14 cellular contexts compared by ENCODE assay signal in the genomic region with DNA sequence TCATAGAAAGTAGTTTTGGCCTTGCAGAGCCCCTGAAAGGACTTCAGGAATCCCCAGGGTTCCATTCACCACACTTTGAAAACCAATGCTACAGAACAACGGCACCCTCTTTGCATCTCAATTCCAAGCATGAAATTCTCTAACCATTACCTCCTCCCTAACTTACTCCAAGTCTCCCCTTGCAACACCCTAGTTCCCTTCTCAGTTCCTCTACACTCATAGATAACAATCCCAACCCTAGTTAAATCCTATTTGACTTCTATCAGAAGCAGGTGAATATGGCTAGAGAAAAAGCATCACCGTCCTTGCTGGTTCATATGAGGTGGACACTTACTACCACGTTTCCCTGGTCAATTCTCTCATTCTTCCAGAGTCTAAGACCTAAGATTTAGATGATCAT. TPM values are rescaled to one million over a fixed set of nuclear protein-coding genes. Genes with fewer than 3 reads are reported as not detected.
DNase-seq lines count a peak whose midpoint lies in the region; ATAC-seq, FAIRE-seq and TF ChIP-seq lines count a peak whose summit lies in the region.
"Had no signal": no experiment of that assay in that cellular context is flagged by ENCODE, and none has a peak within 500 bp of the region (broad histone marks: within the 10 kb centered on the region; RNA-seq: fewer than 3 reads in every experiment).

No MANE protein-coding gene starts in this region.

- SMC1A ChIA-PET in GM12878 (lab: Charles Lee; ENCODE audit: uncharacterized antibody, unreplicated experiment): interaction anchor here (1.6 to 2.1 kb wide), 3 partner anchors 12 to 157 kb away, joined by 4 to 10 read pairs (median 6); no protein-coding TSS in a partner anchor

- intact Hi-C loops in HepG2 (cut with micrococcal nuclease; ENCODE audit: unreplicated experiment) (no loop called here), right lobe of liver (cut with DNase I) (no loop called here), GM12878 (cut with micrococcal nuclease; ENCODE audit: unreplicated experiment) (loop anchor here (5.0 kb wide), 2 partner anchors 215 to 640 kb away; no protein-coding TSS in a partner anchor)
- intact Hi-C loops in activated T-helper 2 cell treated with anti-CD3 and anti-CD28 coated beads, Interferon-gamma antibody, Interleukin-2, Interleukin-4, amounts not matched to agents 10 μg/mL and 5 μg/mL and 100 μg/mL, durations not matched to agents 14 hours and 24 hours and 36 hours (cut with micrococcal nuclease): no loop called here

- H3K36me3 Mint-ChIP-seq in T-cell: peaks cover 19% of the 10 kb centered on the region
- peaks cover 33% of the 10 kb centered on the region for H3K36me3 Mint-ChIP-seq in activated T-helper 2 cell treated with anti-CD3 and anti-CD28 coated beads, Interferon-gamma antibody, Interleukin-2, Interleukin-4, amounts not matched to agents 10 μg/mL and 5 μg/mL and 100 μg/mL, durations not matched to agents 14 hours and 24 hours and 36 hours (ENCODE audit: low read depth)

- no peak overlapping the region for H3K4me3 Mint-ChIP-seq in T-cell
- no peak overlapping the region for H3K4me3 Mint-ChIP-seq in activated T-helper 2 cell treated with anti-CD3 and anti-CD28 coated beads, Interferon-gamma antibody, Interleukin-2, Interleukin-4, amounts not matched to agents 10 μg/mL and 5 μg/mL and 100 μg/mL, durations not matched to agents 14 hours and 24 hours and 36 hours (ENCODE audit: low read depth)

- no TSS peak for BruUV-seq in HepG2 (replicated peaks; lab: Mats Ljungman, UMichigan)
- BruUV-seq in GM12878 (replicated peaks; lab: Mats Ljungman, UMichigan): no TSS peak

- no peak for DNase-seq in HepG2 (ENCODE audit: low spot score)
- DNase-seq in right lobe of liver: no peak
- DNase-seq in GM12878 (ENCODE audit: low read depth, low spot score): no peak
- DNase-seq in lung (ENCODE audit: low spot score): no peak
- no peak for DNase-seq in ACHN
- no peak for DNase-seq in T-cell
- DNase-seq in activated T-helper 2 cell treated with anti-CD3 and anti-CD28 coated beads, Interferon-gamma antibody, Interleukin-2, Interleukin-4, amounts not matched to agents 10 μg/mL and 5 μg/mL and 100 μg/mL, durations not matched to agents 14 hours and 24 hours and 36 hours (ENCODE audit: low spot score): no peak
- DNase-seq: GOT3; midbrain; NCI-H345; stimulated activated CD4-positive, alpha-beta T cell treated with anti-CD3 and anti-CD28 coated beads, Interleukin-2, amount 100 ng/mL, for 24 hours; T-helper 9 cell had no signal

- peak overlapping the region; percentile 85 for H3K4me2 ChIP-seq in HepG2 (ENCODE audit: low read depth, low read length)
- H3K4me2 ChIP-seq in GM12878 (ENCODE audit: control insufficient read depth, insufficient read depth): peak overlapping the region; percentile 89

- RAD21 ChIA-PET in GM12878 (lab: Charles Lee; ENCODE audit: unreplicated experiment): no interaction called here

- H3K9me3 Mint-ChIP-seq in T-cell: no peaks in the 10 kb centered on the region
- no peaks in the 10 kb centered on the region for H3K9me3 Mint-ChIP-seq in activated T-helper 2 cell treated with anti-CD3 and anti-CD28 coated beads, Interferon-gamma antibody, Interleukin-2, Interleukin-4, amounts not matched to agents 10 μg/mL and 5 μg/mL and 100 μg/mL, durations not matched to agents 14 hours and 24 hours and 36 hours

- ATAC-seq in HepG2: no peak
- ATAC-seq in right lobe of liver: no peak
- ATAC-seq in GM12878: no peak
- no peak for ATAC-seq in lung (ENCODE audit: insufficient read depth, low FRiP score)
- no peak for ATAC-seq in T-cell (replicated peaks in 1 of 4)
- no peak for ATAC-seq in HG03378 (IDR thresholded peaks at IDR 0.05; ENCODE audit: unreplicated experiment)

- H3K27me3 Mint-ChIP-seq in T-cell: no peaks in the 10 kb centered on the region
- no peaks in the 10 kb centered on the region for H3K27me3 Mint-ChIP-seq in activated T-helper 2 cell treated with anti-CD3 and anti-CD28 coated beads, Interferon-gamma antibody, Interleukin-2, Interleukin-4, amounts not matched to agents 10 μg/mL and 5 μg/mL and 100 μg/mL, durations not matched to agents 14 hours and 24 hours and 36 hours (ENCODE audit: low read depth)

- H3K4me1 ChIP-seq in HepG2 (ENCODE audit: insufficient read depth, low read length) (peaks cover 58% of the 10 kb centered on the region), right lobe of liver (peaks cover 0 to 29% (median 10%) of the 10 kb centered on the region in 4 donors), GM12878 (ENCODE audit: control insufficient read depth, insufficient read depth, low read length) (no peaks in the 10 kb centered on the region), lung (ENCODE audit: control insufficient read depth in 2 of 2, insufficient read depth in 2 of 2, low read length in 2 of 2) (peaks cover 1 to 26% of the 10 kb centered on the region in 2 donors)

- 92% methylated on average over 3 of the region's 3 CpGs for WGBS in HepG2 (ENCODE audit: low lambda C conversion rate)
- 37% methylated on average over 3 of the region's 3 CpGs for WGBS in right lobe of liver (ENCODE audit: insufficient coverage, low coverage, low lambda C conversion rate, missing lambda C conversion rate)
- 65% methylated on average over 3 of the region's 3 CpGs for WGBS in GM12878 (ENCODE audit: insufficient coverage, insufficient replicate concordance, low lambda C conversion rate, missing lambda C conversion rate)
- 38 to 50% methylated on average over 3 of the region's 3 CpGs for WGBS in lung, 2 donors

- H3K27ac ChIP-seq in HepG2 (ENCODE audit: extremely low read length, insufficient read depth, low read length): no peak overlapping the region
- H3K27ac ChIP-seq in right lobe of liver: peak overlapping the region in 1 of 3 donors; percentile 31
- peak overlapping the region; percentile 60 for H3K27ac ChIP-seq in GM12878 (ENCODE audit: control insufficient read depth, insufficient read depth)
- H3K27ac ChIP-seq in lung (ENCODE audit: low read depth in 1 of 2, low read length in 1 of 2): peak overlapping the region; percentile 40 to 59

- TF ChIP-seq EP300 in HepG2 (IDR thresholded peaks at IDR 0.05; ENCODE audit: low read depth in 2 of 2, low read length in 2 of 2) (no peak), HepG2 (CRISPR knock-in tag; IDR thresholded peaks at IDR 0.05; ENCODE audit: borderline replicate concordance) (no peak), GM12878 (IDR thresholded peaks at IDR 0.05; ENCODE audit: borderline replicate concordance in 1 of 2, control insufficient read depth in 1 of 2, low read depth in 2 of 2, low read length in 2 of 2) (no peak)

- H3K27ac Mint-ChIP-seq in T-cell: no peak overlapping the region
- H3K27ac Mint-ChIP-seq in activated T-helper 2 cell treated with anti-CD3 and anti-CD28 coated beads, Interferon-gamma antibody, Interleukin-2, Interleukin-4, amounts not matched to agents 10 μg/mL and 5 μg/mL and 100 μg/mL, durations not matched to agents 14 hours and 24 hours and 36 hours: no peak overlapping the region

- peaks cover 62% of the 10 kb centered on the region for H3K79me2 ChIP-seq in HepG2 (ENCODE audit: insufficient read depth, low read length)
- peaks cover 70% of the 10 kb centered on the region for H3K79me2 ChIP-seq in GM12878 (ENCODE audit: control insufficient read depth, insufficient read depth, low read length)

- H3K36me3 ChIP-seq in HepG2 (replicated peaks in 1 of 2; ENCODE audit: control insufficient read depth in 1 of 2, insufficient read depth in 2 of 2, low read length in 2 of 2) (no peaks in the 10 kb centered on the region; a peak in 1 of 5 replicates), right lobe of liver (peaks cover 0 to 14% (median 0%) of the 10 kb centered on the region in 4 donors), GM12878 (ENCODE audit: control insufficient read depth in 2 of 2, insufficient read depth in 2 of 2, low read length in 1 of 2) (no peaks in the 10 kb centered on the region), lung (ENCODE audit: control insufficient read depth in 2 of 2, insufficient read depth in 2 of 2, low read length in 2 of 2) (peaks cover 0 to 5% of the 10 kb centered on the region in 2 donors)

- peak overlapping the region; percentile 11; the same call in 1 of the 2 replicates for H3K9ac ChIP-seq in HepG2 (ENCODE audit: insufficient read depth, low read depth, low read length)
- no peak overlapping the region; the same call in 1 of the 2 replicates for H3K9ac ChIP-seq in GM12878 (ENCODE audit: control insufficient read depth, insufficient read depth, low read length)

- TF ChIP-seq CTCF in HepG2 (CRISPR knock-in tag; IDR thresholded peaks at IDR 0.05): no peak
- no peak for TF ChIP-seq CTCF in right lobe of liver (IDR thresholded peaks at IDR 0.05)
- TF ChIP-seq CTCF in GM12878 (IDR thresholded peaks at IDR 0.05 in 2 of 3, conservative IDR thresholded peaks at IDR 0.05 in 1 of 3; ENCODE audit: control insufficient read depth in 2 of 3, extremely low read depth in 1 of 3, insufficient read depth in 1 of 3, low read depth in 3 of 3, low read length in 3 of 3): no peak
- TF ChIP-seq CTCF in lung (IDR thresholded peaks at IDR 0.05; ENCODE audit: control extremely low read depth, extremely low read depth): no peak

- H3K4me1 Mint-ChIP-seq in T-cell: peaks cover 20 to 54% (median 50%) of the 10 kb centered on the region in 3 donors
- H3K4me1 Mint-ChIP-seq in activated T-helper 2 cell treated with anti-CD3 and anti-CD28 coated beads, Interferon-gamma antibody, Interleukin-2, Interleukin-4, amounts not matched to agents 10 μg/mL and 5 μg/mL and 100 μg/mL, durations not matched to agents 14 hours and 24 hours and 36 hours (ENCODE audit: low read depth): peaks cover 36% of the 10 kb centered on the region

- H3K27me3 ChIP-seq in HepG2 (ENCODE audit: control insufficient read depth in 1 of 2, insufficient read depth in 2 of 2, low read length in 2 of 2) (no peaks in the 10 kb centered on the region; a peak in 1 of 5 replicates), right lobe of liver (no peaks in the 10 kb centered on the region), GM12878 (replicated peaks in 1 of 2; ENCODE audit: control insufficient read depth in 2 of 2, insufficient read depth in 2 of 2, low read length in 1 of 2) (no peaks in the 10 kb centered on the region), lung (ENCODE audit: control insufficient read depth, insufficient read depth) (no peaks in the 10 kb centered on the region)
- H3K27me3 ChIP-seq: vagina had no signal

- POLR2A ChIA-PET in HepG2 (lab: Yijun Ruan, JAX) (no interaction called here), GM12878 (lab: Charles Lee) (interaction anchor here (0.6 kb wide), 1 partner anchor 11 kb away, joined by 4 read pairs; no protein-coding TSS in a partner anchor), T-cell (lab: Charles Lee) (interaction anchor here (0.6 to 0.7 kb wide), 2 partner anchors 20 to 426 kb away, joined by 3 to 5 read pairs; no protein-coding TSS in a partner anchor)

- in situ Hi-C loops in HepG2 (cut with HindIII; ENCODE audit: extremely low pct_ligation_motif_present, low pct_unique_long_range_greater_than_20kb): no loop called here
- in situ Hi-C loops in GM12878 (cut with MboI): no loop called here
- in situ Hi-C loops in ACHN (cut with HindIII; ENCODE audit: low pct_ligation_motif_present, low pct_unique_long_range_greater_than_20kb, low sequenced_read_pairs): no loop called here

- H2AFZ ChIP-seq in HepG2 (ENCODE audit: low read length) (no peak overlapping the region), GM12878 (ENCODE audit: control insufficient read depth, low read depth, low read length) (no peak overlapping the region)

- no peaks in the 10 kb centered on the region for H4K20me1 ChIP-seq in HepG2 (ENCODE audit: insufficient read depth, low read length)
- H4K20me1 ChIP-seq in GM12878 (ENCODE audit: control insufficient read depth, insufficient read depth): no peaks in the 10 kb centered on the region

- CTCF ChIA-PET in HepG2 (lab: Yijun Ruan, JAX; ENCODE audit: low intra/inter-chr PET ratio, low total read pairs): no interaction called here
- CTCF ChIA-PET in GM12878 (lab: Yijun Ruan, JAX): interaction anchor here (0.9 to 1.8 kb wide), 2 partner anchors 20 kb away, joined by 3 to 8 read pairs; no protein-coding TSS in a partner anchor
- CTCF ChIA-PET in T-cell (lab: Charles Lee): no interaction called here

- TF ChIP-seq RAD21 in HepG2 (CRISPR knock-in tag; IDR thresholded peaks at IDR 0.05): no peak
- no peak for TF ChIP-seq RAD21 in GM12878 (IDR thresholded peaks at IDR 0.05; ENCODE audit: insufficient read depth, low read depth, low read length)

- no peaks in the 10 kb centered on the region for H3K9me3 ChIP-seq in HepG2 (ENCODE audit: low read length)
- H3K9me3 ChIP-seq in right lobe of liver: no peaks in the 10 kb centered on the region
- peaks cover 6% of the 10 kb centered on the region for H3K9me3 ChIP-seq in GM12878 (replicated peaks; ENCODE audit: control insufficient read depth, insufficient read depth, low read length)
- no peaks in the 10 kb centered on the region for H3K9me3 ChIP-seq in lung (ENCODE audit: control insufficient read depth in 2 of 2, insufficient read depth in 1 of 2, low read length in 1 of 2)
- H3K9me3 ChIP-seq: vagina had no signal

- H3K4me3 ChIP-seq in HepG2 (replicated peaks in 1 of 3; ENCODE audit: insufficient read depth in 1 of 3, low read depth in 2 of 3, low read length in 3 of 3) (peak overlapping the region in 2 of 3 experiments; percentile 22 to 81; a peak in 3 of 6 replicates), right lobe of liver (no peak overlapping the region), GM12878 (peak overlapping the region; percentile 98), lung (no peak overlapping the region)

- no peak for TF ChIP-seq POLR2A in HepG2 (IDR thresholded peaks at IDR 0.05; ENCODE audit: insufficient read depth in 1 of 2, low read depth in 2 of 2, low read length in 2 of 2)
- TF ChIP-seq POLR2A in right lobe of liver (IDR thresholded peaks at IDR 0.05): no peak
- no peak for TF ChIP-seq POLR2A in GM12878 (IDR thresholded peaks at IDR 0.05; ENCODE audit: low read depth, low read length)

- FAIRE-seq in HepG2 (lab: Jason Lieb, UNC) (no peak), GM12878 (lab: Jason Lieb, UNC) (no peak)

RNA-seq across cellular contexts. Expression of gene RCHY1, which starts 2.4 kb away (rescaled TPM):
- total RNA-seq in HepG2 (2016; rRNA removed; fragmentation: Illumina TruSeq; extraction: Trizol) (30.5 and 42.6 TPM in 2 replicates), right lobe of liver (10 to 100 TPM in 5 of 6 experiments, 1 to 10 TPM in 1; 8.6 to 19.3 (median 14.0) TPM), GM12878 (2014; rRNA removed) (12.0 and 17.7 TPM in 2 replicates), GM12878 (2014; rRNA removed; fragmentation: Illumina TruSeq; extraction: Trizol) (12.9 and 16.0 TPM in 2 replicates), GM12878 (2021) (24.3 and 27.7 TPM in 2 replicates), lung (10 to 100 TPM; 27.0 to 35.9 TPM), T-cell (10 to 100 TPM; 28.3 to 33.8 (median 30.3) TPM)
- 8.6 and 10.4 TPM in 2 replicates for total RNA-seq in HepG2 (2016; cell fraction: cytosol; rRNA removed; fragmentation: Illumina TruSeq; extraction: Trizol; ENCODE audit: low read depth)
- total RNA-seq in HepG2 (2016; cell fraction: insoluble cytoplasmic fraction; rRNA removed; fragmentation: Illumina TruSeq; extraction: Trizol): 29.9 and 42.5 TPM in 2 replicates
- total RNA-seq in HepG2 (2016; cell fraction: membrane; rRNA removed; fragmentation: Illumina TruSeq; extraction: Trizol): 18.6 and 21.8 TPM in 2 replicates
- 18.1 and 19.9 TPM in 2 replicates for total RNA-seq in HepG2 (2016; cell fraction: nucleus; rRNA removed; fragmentation: Illumina TruSeq; extraction: Trizol)
- polyA plus RNA-seq in HepG2 (2011; rRNA removed) (14.6 and 19.9 TPM in 2 replicates), GM12878 (2011; rRNA removed) (50.6 and 68.0 TPM in 2 replicates), GM12878 (2014; fragmentation: Illumina TruSeq; extraction: Trizol) (26.9 and 34.3 TPM in 2 replicates), GM12878 (2014; fragmentation: Nextera tagmentation; extraction: Ambion mirVana) (10 to 100 TPM; 19.9 to 25.0 TPM), GM12878 (2014; rRNA removed) (17.6 and 23.9 TPM in 2 replicates), GM12878 (2016; fragmentation: Nextera tagmentation; extraction: Ambion mirVana) (10 to 100 TPM; 35.6 to 39.5 TPM), lung (10 to 100 TPM; 11.3 to 27.5 TPM)
- polyA plus RNA-seq in HepG2 (2011; cell fraction: cytosol; rRNA removed): 9.2 and 15.7 TPM in 2 replicates
- polyA plus RNA-seq in HepG2 (2011; cell fraction: nucleus; rRNA removed): 5.9 and 8.6 TPM in 2 replicates
- polyA plus RNA-seq in HepG2 (2012): 22.4 and 27.0 TPM in 2 replicates
- polyA plus RNA-seq in HepG2 (2016; cell fraction: cytosol; fragmentation: Illumina TruSeq; extraction: Trizol; ENCODE audit: low read depth): 10.5 and 12.8 TPM in 2 replicates
- 41.6 and 44.8 TPM in 2 replicates for polyA plus RNA-seq in HepG2 (2016; cell fraction: insoluble cytoplasmic fraction; fragmentation: Illumina TruSeq; extraction: Trizol; ENCODE audit: low read depth)
- polyA plus RNA-seq in HepG2 (2016; cell fraction: membrane; fragmentation: Illumina TruSeq; extraction: Trizol; ENCODE audit: low read depth): 17.8 and 18.6 TPM in 2 replicates
- 23.2 and 25.5 TPM in 2 replicates for polyA plus RNA-seq in HepG2 (2016; cell fraction: nucleus; fragmentation: Illumina TruSeq; extraction: Trizol; ENCODE audit: insufficient read depth, low read depth)
- 4.7 and 5.4 TPM in 2 replicates for polyA minus RNA-seq in HepG2 (2011; rRNA and poly(A)+ RNA removed; ENCODE audit: low replicate concordance)
- 5.6 and 8.5 TPM in 2 replicates for polyA minus RNA-seq in HepG2 (2011; cell fraction: cytosol; rRNA and poly(A)+ RNA removed)
- 28.8 and 29.8 TPM in 2 replicates for polyA minus RNA-seq in HepG2 (2011; cell fraction: nucleus; rRNA and poly(A)+ RNA removed)
- 37.9 and 41.3 TPM in 2 replicates for total RNA-seq in GM12878 (2013; cell fraction: nucleolus; rRNA removed)
- 50.2 TPM for polyA plus RNA-seq in GM12878 (2011; ENCODE audit: low read depth)
- 15.4 and 20.1 TPM in 2 replicates for polyA plus RNA-seq in GM12878 (2011; cell fraction: cytosol; rRNA removed)
- 17.0 and 22.5 TPM in 2 replicates for polyA plus RNA-seq in GM12878 (2011; cell fraction: nucleus; rRNA removed)
- 33.6 and 34.2 TPM in 2 replicates for polyA plus RNA-seq in GM12878 (2012)
- 19.4 and 35.3 TPM in 2 replicates for polyA minus RNA-seq in GM12878 (2011; rRNA and poly(A)+ RNA removed)
- 7.6 and 10.3 TPM in 2 replicates for polyA minus RNA-seq in GM12878 (2011; cell fraction: cytosol; rRNA and poly(A)+ RNA removed)
- 15.4 and 21.4 TPM in 2 replicates for polyA minus RNA-seq in GM12878 (2011; cell fraction: nucleus; rRNA and poly(A)+ RNA removed)
- 22.9 and 25.4 TPM in 2 replicates for total RNA-seq in activated T-helper 2 cell treated with anti-CD3 and anti-CD28 coated beads, Interferon-gamma antibody, Interleukin-2, Interleukin-4, amounts not matched to agents 10 μg/mL and 5 μg/mL and 100 μg/mL, durations not matched to agents 14 hours and 24 hours and 36 hours

RNA-seq across cellular contexts. Expression of gene THAP6, which starts 2.4 kb away (rescaled TPM):
- total RNA-seq in HepG2 (2016; rRNA removed; fragmentation: Illumina TruSeq; extraction: Trizol): 9.3 and 10.6 TPM in 2 replicates
- 1.7 and 1.8 TPM in 2 replicates for total RNA-seq in HepG2 (2016; cell fraction: cytosol; rRNA removed; fragmentation: Illumina TruSeq; extraction: Trizol; ENCODE audit: low read depth)
- 8.6 and 13.2 TPM in 2 replicates for total RNA-seq in HepG2 (2016; cell fraction: insoluble cytoplasmic fraction; rRNA removed; fragmentation: Illumina TruSeq; extraction: Trizol)
- 5.3 and 6.3 TPM in 2 replicates for total RNA-seq in HepG2 (2016; cell fraction: membrane; rRNA removed; fragmentation: Illumina TruSeq; extraction: Trizol)
- 17.5 and 22.6 TPM in 2 replicates for total RNA-seq in HepG2 (2016; cell fraction: nucleus; rRNA removed; fragmentation: Illumina TruSeq; extraction: Trizol)
- polyA plus RNA-seq in HepG2 (2011; rRNA removed): 14.4 and 14.7 TPM in 2 replicates
- polyA plus RNA-seq in HepG2 (2011; cell fraction: cytosol; rRNA removed): 3.2 and 3.9 TPM in 2 replicates
- polyA plus RNA-seq in HepG2 (2011; cell fraction: nucleus; rRNA removed): 20.7 and 26.6 TPM in 2 replicates
- polyA plus RNA-seq in HepG2 (2012): 8.7 and 8.8 TPM in 2 replicates
- 1.7 and 1.9 TPM in 2 replicates for polyA plus RNA-seq in HepG2 (2016; cell fraction: cytosol; fragmentation: Illumina TruSeq; extraction: Trizol; ENCODE audit: low read depth)
- 7.0 and 7.6 TPM in 2 replicates for polyA plus RNA-seq in HepG2 (2016; cell fraction: insoluble cytoplasmic fraction; fragmentation: Illumina TruSeq; extraction: Trizol; ENCODE audit: low read depth)
- polyA plus RNA-seq in HepG2 (2016; cell fraction: membrane; fragmentation: Illumina TruSeq; extraction: Trizol; ENCODE audit: low read depth): 3.2 and 3.3 TPM in 2 replicates
- polyA plus RNA-seq in HepG2 (2016; cell fraction: nucleus; fragmentation: Illumina TruSeq; extraction: Trizol; ENCODE audit: insufficient read depth, low read depth): 19.8 and 22.2 TPM in 2 replicates
- 6.8 and 8.8 TPM in 2 replicates for polyA minus RNA-seq in HepG2 (2011; rRNA and poly(A)+ RNA removed; ENCODE audit: low replicate concordance)
- polyA minus RNA-seq in HepG2 (2011; cell fraction: cytosol; rRNA and poly(A)+ RNA removed): 5.9 and 6.3 TPM in 2 replicates
- polyA minus RNA-seq in HepG2 (2011; cell fraction: nucleus; rRNA and poly(A)+ RNA removed): 49.4 and 58.6 TPM in 2 replicates
- 10 to 100 TPM in 3 of 6 experiments, 1 to 10 TPM in 3; 6.8 to 11.5 (median 10.0) TPM for total RNA-seq in right lobe of liver
- 84.5 and 84.9 TPM in 2 replicates for total RNA-seq in GM12878 (2013; cell fraction: nucleolus; rRNA removed)
- total RNA-seq in GM12878 (2014; rRNA removed): 12.0 and 12.9 TPM in 2 replicates
- 12.7 and 14.1 TPM in 2 replicates for total RNA-seq in GM12878 (2014; rRNA removed; fragmentation: Illumina TruSeq; extraction: Trizol)
- 9.8 and 10.3 TPM in 2 replicates for total RNA-seq in GM12878 (2021)
- polyA plus RNA-seq in GM12878 (2011; ENCODE audit: low read depth): 5.1 TPM
- 21.9 and 32.0 TPM in 2 replicates for polyA plus RNA-seq in GM12878 (2011; rRNA removed)
- 8.3 and 8.8 TPM in 2 replicates for polyA plus RNA-seq in GM12878 (2011; cell fraction: cytosol; rRNA removed)
- 26.4 and 27.3 TPM in 2 replicates for polyA plus RNA-seq in GM12878 (2011; cell fraction: nucleus; rRNA removed)
- polyA plus RNA-seq in GM12878 (2012): 6.7 and 7.5 TPM in 2 replicates
- polyA plus RNA-seq in GM12878 (2014; fragmentation: Illumina TruSeq; extraction: Trizol): 14.3 and 20.6 TPM in 2 replicates
- 1 to 10 TPM; 8.9 to 9.4 TPM for polyA plus RNA-seq in GM12878 (2014; fragmentation: Nextera tagmentation; extraction: Ambion mirVana)
- 11.5 and 11.6 TPM in 2 replicates for polyA plus RNA-seq in GM12878 (2014; rRNA removed)
- 10 to 100 TPM; 14.1 to 17.1 TPM for polyA plus RNA-seq in GM12878 (2016; fragmentation: Nextera tagmentation; extraction: Ambion mirVana)
- 14.9 and 16.9 TPM in 2 replicates for polyA minus RNA-seq in GM12878 (2011; rRNA and poly(A)+ RNA removed)
- 5.2 and 7.0 TPM in 2 replicates for polyA minus RNA-seq in GM12878 (2011; cell fraction: cytosol; rRNA and poly(A)+ RNA removed)
- polyA minus RNA-seq in GM12878 (2011; cell fraction: nucleus; rRNA and poly(A)+ RNA removed): 27.4 and 42.1 TPM in 2 replicates
- 10 to 100 TPM; 20.1 to 32.8 TPM for total RNA-seq in lung
- 1 to 10 TPM; 4.4 to 5.9 TPM for polyA plus RNA-seq in lung
- total RNA-seq in T-cell: 10 to 100 TPM; 24.4 to 35.5 (median 29.6) TPM
- total RNA-seq in activated T-helper 2 cell treated with anti-CD3 and anti-CD28 coated beads, Interferon-gamma antibody, Interleukin-2, Interleukin-4, amounts not matched to agents 10 μg/mL and 5 μg/mL and 100 μg/mL, durations not matched to agents 14 hours and 24 hours and 36 hours: 17.6 and 18.4 TPM in 2 replicates

RNA-seq across cellular contexts. Expression of gene ODAPH, which starts 44.0 kb away (rescaled TPM):
- total RNA-seq in HepG2 (2016; rRNA removed; fragmentation: Illumina TruSeq; extraction: Trizol): not detected in 2 replicates
- total RNA-seq in HepG2 (2016; cell fraction: cytosol; rRNA removed; fragmentation: Illumina TruSeq; extraction: Trizol; ENCODE audit: low read depth): not detected in 2 replicates
- total RNA-seq in HepG2 (2016; cell fraction: insoluble cytoplasmic fraction; rRNA removed; fragmentation: Illumina TruSeq; extraction: Trizol): not detected in 2 replicates
- not detected in 2 replicates for total RNA-seq in HepG2 (2016; cell fraction: membrane; rRNA removed; fragmentation: Illumina TruSeq; extraction: Trizol)
- total RNA-seq in HepG2 (2016; cell fraction: nucleus; rRNA removed; fragmentation: Illumina TruSeq; extraction: Trizol): not detected in 2 replicates
- polyA plus RNA-seq in HepG2 (2011; rRNA removed): 0.50 TPM in 1 of 2 replicates, not detected in the other
- polyA plus RNA-seq in HepG2 (2011; cell fraction: cytosol; rRNA removed): not detected in 2 replicates
- not detected in 2 replicates for polyA plus RNA-seq in HepG2 (2011; cell fraction: nucleus; rRNA removed)
- 0.20 TPM in 1 of 2 replicates, not detected in the other for polyA plus RNA-seq in HepG2 (2012)
- polyA plus RNA-seq in HepG2 (2016; cell fraction: cytosol; fragmentation: Illumina TruSeq; extraction: Trizol; ENCODE audit: low read depth): not detected in 2 replicates
- not detected in 2 replicates for polyA plus RNA-seq in HepG2 (2016; cell fraction: insoluble cytoplasmic fraction; fragmentation: Illumina TruSeq; extraction: Trizol; ENCODE audit: low read depth)
- polyA plus RNA-seq in HepG2 (2016; cell fraction: membrane; fragmentation: Illumina TruSeq; extraction: Trizol; ENCODE audit: low read depth): not detected in 2 replicates
- not detected in 2 replicates for polyA plus RNA-seq in HepG2 (2016; cell fraction: nucleus; fragmentation: Illumina TruSeq; extraction: Trizol; ENCODE audit: insufficient read depth, low read depth)
- not detected in 2 replicates for polyA minus RNA-seq in HepG2 (2011; rRNA and poly(A)+ RNA removed; ENCODE audit: low replicate concordance)
- polyA minus RNA-seq in HepG2 (2011; cell fraction: cytosol; rRNA and poly(A)+ RNA removed): not detected in 2 replicates
- not detected in 2 replicates for polyA minus RNA-seq in HepG2 (2011; cell fraction: nucleus; rRNA and poly(A)+ RNA removed)
- not detected for total RNA-seq in right lobe of liver
- total RNA-seq in GM12878 (2013; cell fraction: nucleolus; rRNA removed): not detected in 2 replicates
- 0.05 TPM in 1 of 2 replicates, not detected in the other for total RNA-seq in GM12878 (2014; rRNA removed)
- 0.13 and 0.18 TPM in 2 replicates for total RNA-seq in GM12878 (2014; rRNA removed; fragmentation: Illumina TruSeq; extraction: Trizol)
- not detected in 2 replicates for total RNA-seq in GM12878 (2021)
- polyA plus RNA-seq in GM12878 (2011; ENCODE audit: low read depth): not detected
- polyA plus RNA-seq in GM12878 (2011; rRNA removed): not detected in 2 replicates
- not detected in 2 replicates for polyA plus RNA-seq in GM12878 (2011; cell fraction: cytosol; rRNA removed)
- polyA plus RNA-seq in GM12878 (2011; cell fraction: nucleus; rRNA removed): 0.45 TPM in 1 of 2 replicates, not detected in the other
- 0.07 and 0.45 TPM in 2 replicates for polyA plus RNA-seq in GM12878 (2012)
- polyA plus RNA-seq in GM12878 (2014; fragmentation: Illumina TruSeq; extraction: Trizol): 0.12 TPM in 1 of 2 replicates, not detected in the other
- under 1 TPM; 0.06 to 0.13 TPM for polyA plus RNA-seq in GM12878 (2014; fragmentation: Nextera tagmentation; extraction: Ambion mirVana)
- polyA plus RNA-seq in GM12878 (2014; rRNA removed): 0.11 TPM in 1 of 2 replicates, not detected in the other
- not detected for polyA plus RNA-seq in GM12878 (2016; fragmentation: Nextera tagmentation; extraction: Ambion mirVana)
- polyA minus RNA-seq in GM12878 (2011; rRNA and poly(A)+ RNA removed): not detected in 2 replicates
- polyA minus RNA-seq in GM12878 (2011; cell fraction: cytosol; rRNA and poly(A)+ RNA removed): not detected in 2 replicates
- polyA minus RNA-seq in GM12878 (2011; cell fraction: nucleus; rRNA and poly(A)+ RNA removed): not detected in 2 replicates
- not detected for total RNA-seq in lung
- polyA plus RNA-seq in lung: under 1 TPM; 0.02 to 0.10 TPM
- total RNA-seq in T-cell: under 1 TPM in 1 of 5 donors, not detected in 4; 0.47 TPM
- not detected in 2 replicates for total RNA-seq in activated T-helper 2 cell treated with anti-CD3 and anti-CD28 coated beads, Interferon-gamma antibody, Interleukin-2, Interleukin-4, amounts not matched to agents 10 μg/mL and 5 μg/mL and 100 μg/mL, durations not matched to agents 14 hours and 24 hours and 36 hours
- total RNA-seq: vagina had no signal

Comparison
In these comparisons a context has a peak if more than half of its experiments do, and no peak if none do; other contexts are left out.
1. H3K4me3 ChIP-seq: peak in HepG2 (2 of 3) and GM12878 (single experiment); none in right lobe of liver (0 of 3) and lung (single experiment).